ENCODE assay signal across 12 cellular contexts in genomic region chr6:111812080-111813038, GRCh38.
A peak's percentile ranks its signal among the peaks of the same experiment; 100 is the strongest.
DNase-seq lines count a peak whose midpoint lies in the region; ATAC-seq and TF ChIP-seq lines count a peak whose summit lies in the region.
"Had no signal": no experiment of that assay in that cellular context is flagged by ENCODE, and none has a peak within 500 bp of the region (broad histone marks: within the 10 kb centered on the region; RNA-seq: fewer than 3 reads in every experiment).

No MANE protein-coding gene starts in this region.

- H3K9ac ChIP-seq in SK-N-MC (ENCODE audit: insufficient read length), result no peak overlapping the region
- no peak overlapping the region for H3K9ac ChIP-seq in endodermal cell (ENCODE audit: extremely low read depth, low read length, poor library complexity, severe bottlenecking)

- TF ChIP-seq CTCF in endodermal cell (conservative IDR thresholded peaks at IDR 0.05) (no peak), GM20000 (IDR thresholded peaks at IDR 0.05; ENCODE audit: extremely low read depth, missing control alignments) (no peak)

- H3K27ac ChIP-seq in SK-N-MC (peak overlapping the region; percentile 37; the same call in 1 of the 2 replicates), endodermal cell (ENCODE audit: low read depth, low read length) (no peak overlapping the region), temporal lobe (ENCODE audit: low read depth, low read length) (peak overlapping the region; percentile 10)
- H3K27ac ChIP-seq: colonic mucosa had no signal

- ATAC-seq in HG02759 (IDR thresholded peaks at IDR 0.05; ENCODE audit: unreplicated experiment), result no peak
- no peak for ATAC-seq in GM21367 (IDR thresholded peaks at IDR 0.05; ENCODE audit: unreplicated experiment)

- H3K36me3 Mint-ChIP-seq in activated T-cell treated with anti-CD3 and anti-CD28 coated beads, Interleukin-2, amount 50 U/mL, for 24 hours (ENCODE audit: low read depth), result peaks cover 90% of the 10 kb centered on the region
- H3K36me3 Mint-ChIP-seq in endodermal cell (ENCODE audit: low read depth), result peaks cover 5% of the 10 kb centered on the region

- no peaks in the 10 kb centered on the region for H3K27me3 Mint-ChIP-seq in activated T-cell treated with anti-CD3 and anti-CD28 coated beads, Interleukin-2, amount 50 U/mL, for 24 hours
- no peaks in the 10 kb centered on the region for H3K27me3 Mint-ChIP-seq in endodermal cell (ENCODE audit: insufficient read depth)

- DNase-seq in activated T-cell treated with anti-CD3 and anti-CD28 coated beads, Interleukin-2, amount 50 U/mL, for 24 hours, result no peak
- no peak for DNase-seq in activated T-cell treated with anti-CD3 and anti-CD28 coated beads, Interleukin-2, amount 50 U/mL, for 48 hours
- DNase-seq in SK-N-MC (ENCODE audit: low read depth, low spot score) (no peak), endodermal cell (peak; percentile 80), GM20000 (ENCODE audit: low spot score) (no peak)
- DNase-seq: activated CD4-positive, alpha-beta T cell treated with anti-CD3 and anti-CD28 coated beads for 48 hours; colonic mucosa; hippocampal formation; MG63 had no signal

- H3K4me1 Mint-ChIP-seq in activated T-cell treated with anti-CD3 and anti-CD28 coated beads, Interleukin-2, amount 50 U/mL, for 24 hours (ENCODE audit: low read depth), result peaks cover 89% of the 10 kb centered on the region
- H3K4me1 Mint-ChIP-seq in endodermal cell, result peaks cover 15% of the 10 kb centered on the region

- H3K4me3 ChIP-seq in SK-N-MC, result no peak overlapping the region
- no peak overlapping the region for H3K4me3 ChIP-seq in endodermal cell (ENCODE audit: low read length)
- H3K4me3 ChIP-seq: colonic mucosa, MG63 had no signal

- H3K4me3 Mint-ChIP-seq in activated T-cell treated with anti-CD3 and anti-CD28 coated beads, Interleukin-2, amount 50 U/mL, for 24 hours, result peak overlapping the region; percentile 68
- H3K4me3 Mint-ChIP-seq in endodermal cell, result no peak overlapping the region

- 77 to 78% methylated on average over 3 to 8 of the region's 8 CpGs for WGBS in endodermal cell (ENCODE audit: insufficient coverage in 1 of 2, insufficient read length in 1 of 2), 2 experiments

- H3K9me3 ChIP-seq in SK-N-MC (ENCODE audit: low read depth, low read length) (no peaks in the 10 kb centered on the region), endodermal cell (ENCODE audit: control insufficient read depth, low read length) (no peaks in the 10 kb centered on the region)
- H3K9me3 ChIP-seq: colonic mucosa, MG63 had no signal

- H3K27ac Mint-ChIP-seq in activated T-cell treated with anti-CD3 and anti-CD28 coated beads, Interleukin-2, amount 50 U/mL, for 24 hours, result peak overlapping the region; percentile 97
- H3K27ac Mint-ChIP-seq in endodermal cell, result no peak overlapping the region

- peaks cover 2% of the 10 kb centered on the region for H3K4me1 ChIP-seq in endodermal cell (ENCODE audit: control insufficient read depth, insufficient read depth, low read length)
- H3K4me1 ChIP-seq: colonic mucosa had no signal

- H3K27me3 ChIP-seq in endodermal cell (ENCODE audit: control insufficient read depth, insufficient read depth, low read length, poor library complexity, severe bottlenecking), result no peaks in the 10 kb centered on the region
- H3K27me3 ChIP-seq: colonic mucosa, MG63 had no signal

- H3K9me3 Mint-ChIP-seq in activated T-cell treated with anti-CD3 and anti-CD28 coated beads, Interleukin-2, amount 50 U/mL, for 24 hours, result no peaks in the 10 kb centered on the region
- no peaks in the 10 kb centered on the region for H3K9me3 Mint-ChIP-seq in endodermal cell

- peaks cover 10% of the 10 kb centered on the region for H3K36me3 ChIP-seq in SK-N-MC (ENCODE audit: insufficient read depth, low read length)
- peaks cover 10% of the 10 kb centered on the region for H3K36me3 ChIP-seq in endodermal cell (ENCODE audit: control insufficient read depth, insufficient read depth, low read length)
- H3K36me3 ChIP-seq: colonic mucosa, MG63 had no signal
